Comparison of ENCODE assay signal across 20 cellular contexts in the genomic region with DNA sequence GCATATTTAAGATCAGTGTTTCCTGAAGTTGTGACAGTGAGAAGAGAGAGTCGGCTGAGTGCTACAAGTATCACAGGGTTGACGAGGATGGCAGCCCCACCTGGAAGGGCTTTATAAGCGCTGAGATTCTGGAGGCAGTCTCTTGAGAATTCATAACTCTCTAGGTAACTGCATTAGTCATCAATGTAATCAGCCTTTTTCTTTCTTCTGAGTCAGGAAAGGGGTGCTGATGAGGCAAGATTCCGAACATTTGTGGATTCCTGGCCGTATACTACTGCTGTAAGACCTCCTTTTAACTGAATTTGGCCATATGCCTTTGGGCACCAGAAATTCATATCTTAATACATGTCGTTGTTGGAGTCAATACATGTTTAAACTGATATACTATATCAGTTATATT.
"Had no signal": no experiment of that assay in that cellular context is flagged by ENCODE, and none has a peak within 500 bp of the region (broad histone marks: within the 10 kb centered on the region; RNA-seq: fewer than 3 reads in every experiment).

No MANE protein-coding gene starts in this region.

- ATAC-seq: activated T-helper 17 cell treated with anti-CD3 and anti-CD28 coated beads, Interleukin-2, amount 50 U/mL, for 72 hours; gastrocnemius medialis; heart right ventricle; left ventricle myocardium superior; upper lobe of right lung had no signal

- H3K27me3 ChIP-seq: cardiac muscle cell, gastrocnemius medialis, ovary, testis had no signal

- H3K27ac Mint-ChIP-seq: activated B cell treated with CpG ODN at 0.5 μM for 24 hours; activated CD4-positive, alpha-beta T cell treated with anti-CD3 and anti-CD28 coated beads, Interleukin-2, amount 10 ng/mL, durations not matched to agents 7 days and 5 days; activated T-helper 17 cell treated with anti-CD3 and anti-CD28 coated beads, Interleukin-2, amount 50 U/mL, for 72 hours; nephron progenitor cell; stimulated activated naive CD8-positive, alpha-beta T cell treated with anti-CD3 and anti-CD28 coated beads, Interleukin-15, Interleukin-2, amounts not matched to agents 100 ng/mL and 50 ng/mL, for 24 hours; T-helper 1 cell treated with Interleukin-12 subunit alpha and Interleukin-12 subunit beta and Interleukin-4 antibody, amounts not matched to agents 30 μg/mL and 1 μg/mL, for 36 hours had no signal

- H3K36me3 ChIP-seq: cardiac muscle cell, gastrocnemius medialis, heart right ventricle, ovary, upper lobe of right lung had no signal

- H3K4me3 Mint-ChIP-seq: activated B cell treated with CpG ODN at 0.5 μM for 24 hours; activated CD4-positive, alpha-beta T cell treated with anti-CD3 and anti-CD28 coated beads, Interleukin-2, amount 10 ng/mL, durations not matched to agents 7 days and 5 days; activated T-helper 17 cell treated with anti-CD3 and anti-CD28 coated beads, Interleukin-2, amount 50 U/mL, for 72 hours; nephron progenitor cell; stimulated activated naive CD8-positive, alpha-beta T cell treated with anti-CD3 and anti-CD28 coated beads, Interleukin-15, Interleukin-2, amounts not matched to agents 100 ng/mL and 50 ng/mL, for 24 hours; T-helper 1 cell treated with Interleukin-12 subunit alpha and Interleukin-12 subunit beta and Interleukin-4 antibody, amounts not matched to agents 30 μg/mL and 1 μg/mL, for 36 hours had no signal

- H3K9me3 Mint-ChIP-seq: activated B cell treated with CpG ODN at 0.5 μM for 24 hours; activated CD4-positive, alpha-beta T cell treated with anti-CD3 and anti-CD28 coated beads, Interleukin-2, amount 10 ng/mL, durations not matched to agents 7 days and 5 days; activated T-helper 17 cell treated with anti-CD3 and anti-CD28 coated beads, Interleukin-2, amount 50 U/mL, for 72 hours; nephron progenitor cell; stimulated activated naive CD8-positive, alpha-beta T cell treated with anti-CD3 and anti-CD28 coated beads, Interleukin-15, Interleukin-2, amounts not matched to agents 100 ng/mL and 50 ng/mL, for 24 hours; T-helper 1 cell treated with Interleukin-12 subunit alpha and Interleukin-12 subunit beta and Interleukin-4 antibody, amounts not matched to agents 30 μg/mL and 1 μg/mL, for 36 hours had no signal

- DNase-seq: activated B cell treated with CpG ODN at 0.5 μM for 24 hours; activated CD4-positive, alpha-beta T cell treated with anti-CD3 and anti-CD28 coated beads, Interleukin-2, amount 10 ng/mL, durations not matched to agents 7 days and 5 days; activated CD8-positive, alpha-beta memory T cell treated with anti-CD3 and anti-CD28 coated beads for 24 hours; activated naive CD4-positive, alpha-beta T cell treated with anti-CD3 and anti-CD28 coated beads, Interleukin-2, amount 50 U/mL, for 16 hours; amygdala; gastrocnemius medialis; heart right ventricle; left ventricle myocardium superior; mesendoderm; nephron progenitor cell; ovary; stimulated activated CD4-positive, alpha-beta T cell treated with anti-CD3 and anti-CD28 coated beads, Interleukin-4, amount 100 ng/mL, for 24 hours; testis; upper lobe of right lung had no signal

- H3K4me1 Mint-ChIP-seq: activated B cell treated with CpG ODN at 0.5 μM for 24 hours; activated T-helper 17 cell treated with anti-CD3 and anti-CD28 coated beads, Interleukin-2, amount 50 U/mL, for 72 hours; nephron progenitor cell had no signal

- H3K4me3 ChIP-seq: cardiac muscle cell, gastrocnemius medialis, heart right ventricle, ovary, testis, upper lobe of right lung had no signal

- FAIRE-seq: colon, keratinocyte had no signal

- H3K27ac ChIP-seq: cardiac muscle cell, gastrocnemius medialis, heart right ventricle, ovary, testis, upper lobe of right lung had no signal

- H3K9me3 ChIP-seq: gastrocnemius medialis, heart right ventricle, ovary, testis, upper lobe of right lung had no signal

- H3K4me1 ChIP-seq: gastrocnemius medialis, testis, upper lobe of right lung had no signal
